ENCODE assay signal across 8 cellular contexts in genomic region chr12:53207042-53207441, GRCh38. TPM values are rescaled to one million over a fixed set of nuclear protein-coding genes. Genes with fewer than 3 reads are reported as not detected.
DNase-seq lines count a peak whose midpoint lies in the region; ATAC-seq and TF ChIP-seq lines count a peak whose summit lies in the region.

TSS of gene ITGB7 (minus strand) at chr12:53207251. CDS start at chr12:53200443, 6,808 bp downstream.

- H2AFZ ChIP-seq in DND-41 (ENCODE audit: low read depth, low read length) (no peak within 1 kb of the TSS), OCI-LY7 (ENCODE audit: low read length) (peak within 1 kb of the TSS; percentile 37; the same call in 1 of the 2 replicates)

- H3K4me1 ChIP-seq in DND-41 (ENCODE audit: insufficient read depth, low read length) (peaks cover 8% of the 10 kb centered on the region), OCI-LY7 (ENCODE audit: insufficient read depth, low read length, poor library complexity, severe bottlenecking) (peaks cover 79% of the 10 kb centered on the region), right atrium auricular region (peaks cover 0 to 6% of the 10 kb centered on the region in 2 donors)

- ATAC-seq in DND-41 (ENCODE audit: insufficient read depth, low read depth) (no peak; the same call in 2 of the 3 replicates), GM21619 (IDR thresholded peaks at IDR 0.05; ENCODE audit: unreplicated experiment) (peak; percentile 53), HG03108 (IDR thresholded peaks at IDR 0.05; ENCODE audit: unreplicated experiment) (no peak)

- TF ChIP-seq CTCF in DND-41 (IDR thresholded peaks at IDR 0.05; ENCODE audit: borderline replicate concordance, extremely low read depth, low read length, poor library complexity, severe bottlenecking) (no peak), OCI-LY7 (conservative IDR thresholded peaks at IDR 0.05; ENCODE audit: low read length) (no peak), right atrium auricular region (IDR thresholded peaks at IDR 0.05) (no peak)

- H3K79me2 ChIP-seq in DND-41 (ENCODE audit: insufficient read depth, low read length) (no peaks in the 10 kb centered on the region), OCI-LY7 (ENCODE audit: insufficient read depth, low read depth, low read length) (peaks cover 56% of the 10 kb centered on the region)

- peak within 1 kb of the TSS; percentile 84 for H3K4me3 Mint-ChIP-seq in activated naive CD4-positive, alpha-beta T cell treated with anti-CD3 and anti-CD28 coated beads, Interleukin-2, amount 10 ng/mL, durations not matched to agents 7 days and 5 days

- POLR2A ChIA-PET in OCI-LY7 (lab: Charles Lee), result interaction anchor here (0.6 to 4.6 kb wide), 11 partner anchors 8 to 156 kb away, joined by 3 to 43 read pairs (median 4); partner anchors contain the start of genes AAAS, ESPL1 and PFDN5

- H3K9me3 Mint-ChIP-seq in activated naive CD4-positive, alpha-beta T cell treated with anti-CD3 and anti-CD28 coated beads, Interleukin-2, amount 10 ng/mL, durations not matched to agents 7 days and 5 days, result no peaks in the 10 kb centered on the region

- no peak within 1 kb of the TSS for H3K27ac ChIP-seq in DND-41 (ENCODE audit: low read length)
- peak within 1 kb of the TSS; percentile 98 for H3K27ac ChIP-seq in OCI-LY7 (ENCODE audit: low read depth, low read length, poor library complexity, severe bottlenecking)
- no peak within 1 kb of the TSS for H3K27ac ChIP-seq in right atrium auricular region

- H3K27ac Mint-ChIP-seq in activated naive CD4-positive, alpha-beta T cell treated with anti-CD3 and anti-CD28 coated beads, Interleukin-2, amount 10 ng/mL, durations not matched to agents 7 days and 5 days, result peak within 1 kb of the TSS; percentile 88

- no peak within 1 kb of the TSS for H3K4me2 ChIP-seq in DND-41 (ENCODE audit: insufficient read depth, low read length)
- peak within 1 kb of the TSS; percentile 86 for H3K4me2 ChIP-seq in OCI-LY7 (ENCODE audit: low read length)

- H4K20me1 ChIP-seq in DND-41 (ENCODE audit: insufficient read depth, low read length) (no peaks in the 10 kb centered on the region), OCI-LY7 (ENCODE audit: insufficient read depth, low read length) (no peaks in the 10 kb centered on the region)

- H3K4me3 ChIP-seq in DND-41 (ENCODE audit: low read depth in 1 of 2, low read length in 2 of 2) (no peak within 1 kb of the TSS), OCI-LY7 (ENCODE audit: low read depth, low read length, poor library complexity, severe bottlenecking) (peak within 1 kb of the TSS; percentile 83), right atrium auricular region (no peak within 1 kb of the TSS)

- H3K27me3 Mint-ChIP-seq in activated naive CD4-positive, alpha-beta T cell treated with anti-CD3 and anti-CD28 coated beads, Interleukin-2, amount 10 ng/mL, durations not matched to agents 7 days and 5 days, result no peaks in the 10 kb centered on the region

- H3K36me3 Mint-ChIP-seq in activated naive CD4-positive, alpha-beta T cell treated with anti-CD3 and anti-CD28 coated beads, Interleukin-2, amount 10 ng/mL, durations not matched to agents 7 days and 5 days, result peaks cover 50% of the 10 kb centered on the region

- CTCF ChIA-PET in OCI-LY7 (lab: Charles Lee; ENCODE audit: unreplicated experiment), result no interaction called here
- CTCF ChIA-PET in activated naive CD4-positive, alpha-beta T cell treated with anti-CD3 and anti-CD28 coated beads, Interleukin-2, amount 10 ng/mL, durations not matched to agents 7 days and 5 days (lab: Charles Lee), result interaction anchor here (0.6 to 11.6 kb wide), 7 partner anchors 9 to 141 kb away, joined by 4 to 166 read pairs (median 7); partner anchors contain the start of genes AAAS and PFDN5

- H3K9me3 ChIP-seq in DND-41 (ENCODE audit: insufficient read depth, low read length, severe bottlenecking) (no peaks in the 10 kb centered on the region), OCI-LY7 (ENCODE audit: low read length) (no peaks in the 10 kb centered on the region), right atrium auricular region (no peaks in the 10 kb centered on the region)

- intact Hi-C loops in OCI-LY7 (cut with micrococcal nuclease; ENCODE audit: unreplicated experiment), result loop anchor here (5.0 to 10.0 kb wide), 2 partner anchors 298 to 545 kb away; partner anchors contain the start of genes CISTR, NPFF and TARBP2

- BruUV-seq in OCI-LY7 (replicated peaks; lab: Mats Ljungman, UMichigan), result no TSS peak

- H3K27me3 ChIP-seq in DND-41 (ENCODE audit: insufficient read depth, low read length, poor library complexity) (peaks cover 4% of the 10 kb centered on the region), right atrium auricular region (no peaks in the 10 kb centered on the region)

- H3K9me2 ChIP-seq in OCI-LY7 (ENCODE audit: insufficient read depth, low read length), result no peaks in the 10 kb centered on the region

- H3K4me1 Mint-ChIP-seq in activated naive CD4-positive, alpha-beta T cell treated with anti-CD3 and anti-CD28 coated beads, Interleukin-2, amount 10 ng/mL, durations not matched to agents 7 days and 5 days, result peaks cover 87% of the 10 kb centered on the region

- no peak within 1 kb of the TSS for H3K9ac ChIP-seq in DND-41 (ENCODE audit: low read depth, low read length)

- no peaks in the 10 kb centered on the region for H3K36me3 ChIP-seq in DND-41 (ENCODE audit: insufficient read depth, low read length)
- H3K36me3 ChIP-seq in OCI-LY7 (ENCODE audit: insufficient read depth, low read length), result peaks cover 16% of the 10 kb centered on the region; the same call in 1 of the 2 replicates
- peaks cover 16% of the 10 kb centered on the region for H3K36me3 ChIP-seq in right atrium auricular region

- peak; percentile 38 for DNase-seq in DND-41
- DNase-seq in OCI-LY7 (ENCODE audit: low spot score), result peak; percentile 87
- DNase-seq in activated naive CD4-positive, alpha-beta T cell treated with anti-CD3 and anti-CD28 coated beads, Interleukin-2, amount 10 ng/mL, durations not matched to agents 7 days and 5 days, result peak; percentile 82
- peak; percentile 63 for DNase-seq in stimulated activated CD4-positive, alpha-beta T cell treated with anti-CD3 and anti-CD28 coated beads, Interleukin-1b, Interleukin-23, amount 100 ng/mL, for 48 hours
- DNase-seq in right atrium auricular region (ENCODE audit: low spot score), result no peak
- DNase-seq in DMS114 treated with DMSO at 0.1 percent for 48 hours (lab: John Stamatoyannopoulos, UW; ENCODE audit: unreplicated experiment), result no peak

RNA-seq across cellular contexts. Expression of gene ITGB7, which starts in this region (rescaled TPM):
- total RNA-seq in OCI-LY7 (2014; rRNA removed; shearing (Covaris generic)), result 48.6 and 51.7 TPM in 2 replicates
- 153 and 207 TPM in 2 replicates for total RNA-seq in OCI-LY7 (2022)
- total RNA-seq in right atrium auricular region, result under 1 TPM in 1 of 2 donors, not detected in 1; 0.47 TPM

Comparison
In these comparisons a context has a peak if more than half of its experiments do, and no peak if none do; other contexts are left out.
1. RNA of gene ITGB7 (total RNA-seq): 48.6 to 207 TPM in OCI-LY7; 0.47 TPM in right atrium auricular region; every median in the first group is over 10 times any median in the second.
2. DNase-seq: peak in DND-41 (single experiment), OCI-LY7 (single experiment), activated naive CD4-positive, alpha-beta T cell treated with anti-CD3 and anti-CD28 coated beads, Interleukin-2, amount 10 ng/mL, durations not matched to agents 7 days and 5 days (single experiment) and stimulated activated CD4-positive, alpha-beta T cell treated with anti-CD3 and anti-CD28 coated beads, Interleukin-1b, Interleukin-23, amount 100 ng/mL, for 48 hours (single experiment); none in right atrium auricular region (single experiment) and DMS114 treated with DMSO at 0.1 percent for 48 hours (single experiment).